15 cellular contexts compared by ENCODE assay signal in genomic region chr6:110295451-110296145, GRCh38.
DNase-seq lines count a peak whose midpoint lies in the region; ATAC-seq and TF ChIP-seq lines count a peak whose summit lies in the region.
"Had no signal": no experiment of that assay in that cellular context is flagged by ENCODE, and none has a peak within 500 bp of the region (broad histone marks: within the 10 kb centered on the region; RNA-seq: fewer than 3 reads in every experiment).

No MANE protein-coding gene starts in this region.

- peaks cover 12% of the 10 kb centered on the region for H3K27me3 Mint-ChIP-seq in activated CD4-positive, alpha-beta T cell treated with anti-CD3 and anti-CD28 coated beads, Interleukin-2, amount 10 ng/mL, durations not matched to agents 7 days and 5 days
- no peaks in the 10 kb centered on the region for H3K27me3 Mint-ChIP-seq in endodermal cell (ENCODE audit: insufficient read depth)
- peaks cover 87% of the 10 kb centered on the region for H3K27me3 Mint-ChIP-seq in MCF 10A (ENCODE audit: insufficient read depth, unreplicated experiment)

- H3K36me3 Mint-ChIP-seq in activated CD4-positive, alpha-beta T cell treated with anti-CD3 and anti-CD28 coated beads, Interleukin-2, amount 10 ng/mL, durations not matched to agents 7 days and 5 days (ENCODE audit: low read depth): no peaks in the 10 kb centered on the region
- H3K36me3 Mint-ChIP-seq in endodermal cell (ENCODE audit: low read depth) (no peaks in the 10 kb centered on the region), MCF 10A (ENCODE audit: insufficient read depth, unreplicated experiment) (no peaks in the 10 kb centered on the region)
- H3K36me3 Mint-ChIP-seq: activated naive CD4-positive, alpha-beta T cell treated with anti-CD3 and anti-CD28 coated beads, Interleukin-2, amount 10 ng/mL, durations not matched to agents 7 days and 5 days had no signal

- peak overlapping the region; percentile 69 for H3K27ac Mint-ChIP-seq in activated CD4-positive, alpha-beta T cell treated with anti-CD3 and anti-CD28 coated beads, Interleukin-2, amount 10 ng/mL, durations not matched to agents 7 days and 5 days
- H3K27ac Mint-ChIP-seq in endodermal cell: no peak overlapping the region
- H3K27ac Mint-ChIP-seq in MCF 10A (ENCODE audit: low read depth, unreplicated experiment): no peak overlapping the region

- peak overlapping the region; percentile 100 for H3K27ac ChIP-seq in SK-N-MC
- peak overlapping the region; percentile 71 for H3K27ac ChIP-seq in endodermal cell (ENCODE audit: low read depth, low read length)
- H3K27ac ChIP-seq: upper lobe of right lung had no signal

- no peaks in the 10 kb centered on the region for H3K27me3 ChIP-seq in endodermal cell (ENCODE audit: control insufficient read depth, insufficient read depth, low read length, poor library complexity, severe bottlenecking)
- H3K27me3 ChIP-seq: ovary, upper lobe of right lung had no signal

- H3K4me1 ChIP-seq in endodermal cell (ENCODE audit: control insufficient read depth, insufficient read depth, low read length): peaks cover 3% of the 10 kb centered on the region
- no peaks in the 10 kb centered on the region for H3K4me1 ChIP-seq in mucosa of descending colon (ENCODE audit: low read depth)
- H3K4me1 ChIP-seq: upper lobe of right lung had no signal

- POLR2A ChIA-PET in activated CD4-positive, alpha-beta T cell treated with anti-CD3 and anti-CD28 coated beads, Interleukin-2, amount 10 ng/mL, durations not matched to agents 7 days and 5 days (lab: Charles Lee): no interaction called here
- POLR2A ChIA-PET in MCF 10A (lab: Yijun Ruan, JAX): interaction anchor here (0.6 to 0.7 kb wide), 2 partner anchors 174 to 906 kb away, joined by 3 read pairs; no protein-coding TSS in a partner anchor

- peaks cover 13% of the 10 kb centered on the region for H3K4me1 Mint-ChIP-seq in activated CD4-positive, alpha-beta T cell treated with anti-CD3 and anti-CD28 coated beads, Interleukin-2, amount 10 ng/mL, durations not matched to agents 7 days and 5 days
- H3K4me1 Mint-ChIP-seq in endodermal cell: peaks cover 7% of the 10 kb centered on the region
- no peaks in the 10 kb centered on the region for H3K4me1 Mint-ChIP-seq in MCF 10A (ENCODE audit: insufficient read depth, unreplicated experiment)

- TF ChIP-seq CTCF in endodermal cell (conservative IDR thresholded peaks at IDR 0.05) (no peak), MCF 10A (IDR thresholded peaks at IDR 0.05; ENCODE audit: unreplicated experiment) (no peak), mucosa of descending colon (IDR thresholded peaks at IDR 0.05) (no peak)

- no peaks in the 10 kb centered on the region for H3K9me3 Mint-ChIP-seq in activated CD4-positive, alpha-beta T cell treated with anti-CD3 and anti-CD28 coated beads, Interleukin-2, amount 10 ng/mL, durations not matched to agents 7 days and 5 days
- H3K9me3 Mint-ChIP-seq in endodermal cell (peaks cover 2% of the 10 kb centered on the region), MCF 10A (ENCODE audit: unreplicated experiment) (peaks cover 7% of the 10 kb centered on the region)
- H3K9me3 Mint-ChIP-seq: activated naive CD4-positive, alpha-beta T cell treated with anti-CD3 and anti-CD28 coated beads, Interleukin-2, amount 10 ng/mL, durations not matched to agents 7 days and 5 days had no signal

- no peak for DNase-seq in activated CD4-positive, alpha-beta T cell treated with anti-CD3 and anti-CD28 coated beads, Interleukin-2, amount 10 ng/mL, durations not matched to agents 7 days and 5 days
- no peak for DNase-seq in activated CD4-positive, alpha-beta T cell treated with anti-CD3 and anti-CD28 coated beads, Interleukin-2, amount 50 U/mL, for 48 hours
- DNase-seq in SK-N-MC (ENCODE audit: low read depth, low spot score) (peak; percentile 100), endodermal cell (no peak), superior temporal gyrus (ENCODE audit: extremely low spot score) (peak; percentile 34), MCF 10A (ENCODE audit: unreplicated experiment) (no peak), NCI-H1694 (lab: John Stamatoyannopoulos, UW) (no peak), mucosa of descending colon (no peak)
- DNase-seq: activated naive CD4-positive, alpha-beta T cell treated with anti-CD3 and anti-CD28 coated beads, Interleukin-2, amount 10 ng/mL, durations not matched to agents 7 days and 5 days; H7; kidney; ovary; SHP77 treated with DMSO at 0.1 percent for 48 hours; stimulated activated CD4-positive, alpha-beta T cell treated with anti-CD3 and anti-CD28 coated beads, Interleukin-4, amount 100 ng/mL, for 4 hours; upper lobe of right lung had no signal

- H3K9me3 ChIP-seq in SK-N-MC (ENCODE audit: low read depth, low read length): peaks cover 6% of the 10 kb centered on the region; the same call in 1 of the 2 replicates
- peaks cover 3% of the 10 kb centered on the region for H3K9me3 ChIP-seq in endodermal cell (ENCODE audit: control insufficient read depth, low read length)
- no peaks in the 10 kb centered on the region for H3K9me3 ChIP-seq in mucosa of descending colon
- H3K9me3 ChIP-seq: ovary, upper lobe of right lung had no signal

- H3K4me3 ChIP-seq in SK-N-MC (peak overlapping the region; percentile 76), endodermal cell (ENCODE audit: low read length) (no peak overlapping the region), mucosa of descending colon (no peak overlapping the region)
- H3K4me3 ChIP-seq: upper lobe of right lung had no signal

- BruUV-seq in MCF 10A (replicated peaks; lab: Mats Ljungman, UMichigan): no TSS peak

- intact Hi-C loops in MCF 10A (cut with micrococcal nuclease) (no loop called here), mucosa of descending colon (cut with DNase I, micrococcal nuclease) (no loop called here)

- 89 to 95% methylated on average over 3 to 5 of the region's 5 CpGs for WGBS in endodermal cell (ENCODE audit: insufficient coverage in 1 of 2, insufficient read length in 1 of 2), 2 experiments

- CTCF ChIA-PET in activated CD4-positive, alpha-beta T cell treated with anti-CD3 and anti-CD28 coated beads, Interleukin-2, amount 10 ng/mL, durations not matched to agents 7 days and 5 days (lab: Charles Lee): interaction anchor here (0.7 kb wide), 1 partner anchor 108 kb away, joined by 3 read pairs; no protein-coding TSS in a partner anchor
- CTCF ChIA-PET in MCF 10A (lab: Yijun Ruan, JAX): no interaction called here

- ATAC-seq in mucosa of descending colon: no peak
- ATAC-seq: upper lobe of right lung had no signal

- H3K36me3 ChIP-seq in SK-N-MC (ENCODE audit: insufficient read depth, low read length) (peaks cover 10% of the 10 kb centered on the region), endodermal cell (ENCODE audit: control insufficient read depth, insufficient read depth, low read length) (no peaks in the 10 kb centered on the region), mucosa of descending colon (ENCODE audit: low read depth) (no peaks in the 10 kb centered on the region)
- H3K36me3 ChIP-seq: ovary, upper lobe of right lung had no signal

- no peak overlapping the region for H3K4me3 Mint-ChIP-seq in activated CD4-positive, alpha-beta T cell treated with anti-CD3 and anti-CD28 coated beads, Interleukin-2, amount 10 ng/mL, durations not matched to agents 7 days and 5 days
- no peak overlapping the region for H3K4me3 Mint-ChIP-seq in endodermal cell
- no peak overlapping the region for H3K4me3 Mint-ChIP-seq in MCF 10A (ENCODE audit: unreplicated experiment)

- H3K9ac ChIP-seq in SK-N-MC (ENCODE audit: insufficient read length) (peak overlapping the region; percentile 91), endodermal cell (ENCODE audit: extremely low read depth, low read length, poor library complexity, severe bottlenecking) (no peak overlapping the region)

Comparison
In these comparisons a context has a peak if more than half of its experiments do, and no peak if none do; other contexts are left out.
1. DNase-seq: peak in SK-N-MC (single experiment) and superior temporal gyrus (single experiment); none in activated CD4-positive, alpha-beta T cell treated with anti-CD3 and anti-CD28 coated beads, Interleukin-2, amount 10 ng/mL, durations not matched to agents 7 days and 5 days (single experiment), activated CD4-positive, alpha-beta T cell treated with anti-CD3 and anti-CD28 coated beads, Interleukin-2, amount 50 U/mL, for 48 hours (0 of 2), endodermal cell (single experiment), MCF 10A (single experiment), NCI-H1694 (single experiment) and mucosa of descending colon (0 of 3).